ENCODE assay signal across 28 cellular contexts in the genomic region with DNA sequence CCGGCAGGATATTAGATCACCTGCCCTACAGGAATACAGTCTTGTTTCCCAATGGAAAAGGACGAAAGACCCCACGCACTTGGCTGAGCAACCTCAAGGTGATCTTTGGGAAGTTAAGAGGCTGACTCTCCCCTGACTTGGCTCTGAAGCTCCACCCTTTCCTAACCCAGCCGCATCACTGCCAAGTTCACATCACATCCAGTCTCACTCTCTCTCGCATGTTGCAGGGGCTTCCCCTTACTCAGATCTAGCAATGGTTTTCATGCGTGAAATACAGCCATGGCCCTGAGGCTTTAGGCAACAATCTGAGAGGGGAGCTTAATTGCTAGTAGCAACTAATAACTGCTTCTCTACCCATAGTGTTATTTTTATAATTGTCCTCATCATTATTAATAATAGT.
A peak's percentile ranks its signal among the peaks of the same experiment; 100 is the strongest.
DNase-seq lines count a peak whose midpoint lies in the region; ATAC-seq, FAIRE-seq and TF ChIP-seq lines count a peak whose summit lies in the region.
"Had no signal": no experiment of that assay in that cellular context is flagged by ENCODE, and none has a peak within 500 bp of the region (broad histone marks: within the 10 kb centered on the region; RNA-seq: fewer than 3 reads in every experiment).

No MANE protein-coding gene starts in this region.

- no peak overlapping the region for H2AFZ ChIP-seq in K562 (ENCODE audit: low read depth, low read length)

- no peak for TF ChIP-seq CTCF in K562 (IDR thresholded peaks at IDR 0.05 in 2 of 3, conservative IDR thresholded peaks at IDR 0.05 in 1 of 3; ENCODE audit: insufficient read depth in 2 of 3, low read depth in 1 of 3, low read length in 3 of 3)

- H3K36me3 ChIP-seq in K562 (ENCODE audit: control insufficient read depth, insufficient read depth, low read length) = peaks cover 59% of the 10 kb centered on the region; the same call in 2 of the 3 replicates
- H3K36me3 ChIP-seq: colonic mucosa had no signal

- no peak overlapping the region for H3K27ac ChIP-seq in K562 (ENCODE audit: extremely low read depth, low read depth, low read length)
- H3K27ac ChIP-seq: colonic mucosa, testis had no signal

- no peaks in the 10 kb centered on the region for H3K4me1 Mint-ChIP-seq in stimulated activated effector memory CD8-positive, alpha-beta T cell treated with anti-CD3 and anti-CD28 coated beads, Interleukin-12 subunit alpha, Interleukin-12 subunit beta, amount 100 ng/mL, for 72 hours
- H3K4me1 Mint-ChIP-seq: immature natural killer cell had no signal

- BruUV-seq in K562 (replicated peaks; lab: Mats Ljungman, UMichigan) = no TSS peak

- peaks cover 100% of the 10 kb centered on the region for H3K36me3 Mint-ChIP-seq in stimulated activated effector memory CD8-positive, alpha-beta T cell treated with anti-CD3 and anti-CD28 coated beads, Interleukin-12 subunit alpha, Interleukin-12 subunit beta, amount 100 ng/mL, for 72 hours

- no peak overlapping the region for H3K9ac ChIP-seq in K562 (ENCODE audit: insufficient read depth in 1 of 2, low read depth in 2 of 2, low read length in 2 of 2)

- WGBS in K562 (ENCODE audit: insufficient coverage, low coverage, missing lambda C conversion rate) = 86% methylated on average over 4 of the region's 6 CpGs

- H3K9me3 Mint-ChIP-seq in stimulated activated effector memory CD8-positive, alpha-beta T cell treated with anti-CD3 and anti-CD28 coated beads, Interleukin-12 subunit alpha, Interleukin-12 subunit beta, amount 100 ng/mL, for 72 hours = no peaks in the 10 kb centered on the region
- H3K9me3 Mint-ChIP-seq: immature natural killer cell, nephron had no signal

- TF ChIP-seq EP300 in K562 (IDR thresholded peaks at IDR 0.05; ENCODE audit: low read length) = no peak

- peak; percentile 9 to 13 for DNase-seq in activated CD4-positive, alpha-beta T cell treated with anti-CD3 and anti-CD28 coated beads, Interleukin-2, amount 50 U/mL, for 48 hours
- DNase-seq in activated CD4-positive, alpha-beta T cell treated with anti-CD3 and anti-CD28 coated beads for 4 hours = no peak
- DNase-seq in K562 (ENCODE audit: extremely low read depth in 1 of 4, low spot score in 3 of 4) = no peak
- no peak for DNase-seq in stimulated activated effector memory CD8-positive, alpha-beta T cell treated with anti-CD3 and anti-CD28 coated beads, Interleukin-12 subunit alpha, Interleukin-12 subunit beta, amount 100 ng/mL, for 72 hours (ENCODE audit: low spot score in 2 of 2)
- no peak for DNase-seq in SKM-1 treated with dmso at 0.1 percent for 144 hours (lab: John Stamatoyannopoulos, UW; ENCODE audit: unreplicated experiment)
- DNase-seq in NCI-H2081 (lab: John Stamatoyannopoulos, UW) = no peak
- DNase-seq: activated naive CD4-positive, alpha-beta T cell treated with anti-CD3 and anti-CD28 coated beads, Interleukin-2, amount 50 U/mL, for 16 hours; anterior cingulate cortex; colonic mucosa; effector CD8-positive, alpha-beta T cell; hypothalamus; immature natural killer cell; Karpas-422; left colon; NCI-H1417 treated with DMSO at 0.1 percent for 48 hours; NCI-H2081 treated with DMSO at 0.1 percent for 48 hours; NCI-H2227 treated with DMSO at 0.1 percent for 48 hours; NCI-H526; NK-92 treated with Interleukin-12 subunit alpha and Interleukin-12 subunit beta, amount 100 ng/mL, for 24 hours; Right ventricle myocardium superior; stimulated activated naive CD4-positive, alpha-beta T cell; testis had no signal

- ATAC-seq in HG02852 (IDR thresholded peaks at IDR 0.05; ENCODE audit: unreplicated experiment) (peak; percentile 47), K562 (no peak), HG03571 (IDR thresholded peaks at IDR 0.05; ENCODE audit: unreplicated experiment) (no peak)
- ATAC-seq in stimulated activated effector memory CD8-positive, alpha-beta T cell treated with anti-CD3 and anti-CD28 coated beads, Interleukin-12 subunit alpha, Interleukin-12 subunit beta, amount 100 ng/mL, for 72 hours = peak; percentile 47
- ATAC-seq: left colon, Panc1 had no signal

- no peak for TF ChIP-seq POLR2A in K562 (conservative IDR thresholded peaks at IDR 0.05)

- H3K4me2 ChIP-seq in K562 (ENCODE audit: insufficient read depth, low read length) = no peak overlapping the region

- H3K27me3 ChIP-seq in K562 (ENCODE audit: control insufficient read depth in 2 of 2, insufficient read depth in 2 of 2, low read length in 2 of 2) = no peaks in the 10 kb centered on the region
- H3K27me3 ChIP-seq: colonic mucosa, testis had no signal

- in situ Hi-C loops in K562 (cut with MboI) = no loop called here

- CTCF ChIA-PET in K562 (lab: Yijun Ruan, JAX; ENCODE audit: low intra/inter-chr PET ratio) = no interaction called here

- H3K27ac Mint-ChIP-seq in stimulated activated effector memory CD8-positive, alpha-beta T cell treated with anti-CD3 and anti-CD28 coated beads, Interleukin-12 subunit alpha, Interleukin-12 subunit beta, amount 100 ng/mL, for 72 hours = no peak overlapping the region
- H3K27ac Mint-ChIP-seq: nephron had no signal

- H3K4me1 ChIP-seq in K562 (replicated peaks in 1 of 2; ENCODE audit: control insufficient read depth in 2 of 2, insufficient read depth in 2 of 2, low read length in 2 of 2) = no peaks in the 10 kb centered on the region
- H3K4me1 ChIP-seq: colonic mucosa, testis had no signal

- H3K9me1 ChIP-seq in K562 (ENCODE audit: control insufficient read depth, insufficient read depth, low read length) = no peaks in the 10 kb centered on the region

- TF ChIP-seq RAD21 in K562 (CRISPR knock-in tag; conservative IDR thresholded peaks at IDR 0.05 in 1 of 2, IDR thresholded peaks at IDR 0.05 in 1 of 2) = no peak

- H3K4me3 Mint-ChIP-seq in stimulated activated effector memory CD8-positive, alpha-beta T cell treated with anti-CD3 and anti-CD28 coated beads, Interleukin-12 subunit alpha, Interleukin-12 subunit beta, amount 100 ng/mL, for 72 hours = no peak overlapping the region
- H3K4me3 Mint-ChIP-seq: immature natural killer cell, nephron had no signal

- no peaks in the 10 kb centered on the region for H3K9me3 ChIP-seq in K562 (replicated peaks; ENCODE audit: control insufficient read depth, insufficient read depth, low read depth, low read length)
- H3K9me3 ChIP-seq: colonic mucosa, testis had no signal

- H3K4me3 ChIP-seq in K562 = no peak overlapping the region
- H3K4me3 ChIP-seq: colonic mucosa, testis had no signal

- H3K79me2 ChIP-seq in K562 (ENCODE audit: control insufficient read depth, insufficient read depth, low read length) = no peaks in the 10 kb centered on the region

- intact Hi-C loops in K562 (cut with micrococcal nuclease) = no loop called here

- POLR2A ChIA-PET in K562 (lab: Yijun Ruan, JAX) = interaction anchor here (0.7 kb wide), 1 partner anchor 311 kb away, joined by 3 read pairs; no protein-coding TSS in a partner anchor

- no peaks in the 10 kb centered on the region for H4K20me1 ChIP-seq in K562 (replicated peaks; ENCODE audit: control insufficient read depth, insufficient read depth, low read length)

- peak; percentile 26 for FAIRE-seq in K562 (lab: Jason Lieb, UNC)
- FAIRE-seq: A204.1, GM12892 had no signal

TF ChIP-seq in K562, 482 proteins besides CTCF, POLR2A, EP300 and RAD21:
- TF ChIP-seq CBX3 (IDR thresholded peaks at IDR 0.05; ENCODE audit: borderline replicate concordance in 1 of 2, low read length in 2 of 2) = no peak
- TF ChIP-seq, protein P1, sequence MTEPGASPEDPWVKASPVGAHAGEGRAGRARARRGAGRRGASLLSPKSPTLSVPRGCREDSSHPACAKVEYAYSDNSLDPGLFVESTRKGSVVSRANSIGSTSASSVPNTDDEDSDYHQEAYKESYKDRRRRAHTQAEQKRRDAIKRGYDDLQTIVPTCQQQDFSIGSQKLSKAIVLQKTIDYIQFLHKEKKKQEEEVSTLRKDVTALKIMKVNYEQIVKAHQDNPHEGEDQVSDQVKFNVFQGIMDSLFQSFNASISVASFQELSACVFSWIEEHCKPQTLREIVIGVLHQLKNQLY (CRISPR knock-in tag; conservative IDR thresholded peaks at IDR 0.05) = no peak
- TF ChIP-seq, protein P2, sequence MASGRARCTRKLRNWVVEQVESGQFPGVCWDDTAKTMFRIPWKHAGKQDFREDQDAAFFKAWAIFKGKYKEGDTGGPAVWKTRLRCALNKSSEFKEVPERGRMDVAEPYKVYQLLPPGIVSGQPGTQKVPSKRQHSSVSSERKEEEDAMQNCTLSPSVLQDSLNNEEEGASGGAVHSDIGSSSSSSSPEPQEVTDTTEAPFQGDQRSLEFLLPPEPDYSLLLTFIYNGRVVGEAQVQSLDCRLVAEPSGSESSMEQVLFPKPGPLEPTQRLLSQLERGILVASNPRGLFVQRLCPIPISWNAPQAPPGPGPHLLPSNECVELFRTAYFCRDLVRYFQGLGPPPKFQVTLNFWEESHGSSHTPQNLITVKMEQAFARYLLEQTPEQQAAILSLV (tag; IDR thresholded peaks at IDR 0.05) = no peak
- TF ChIP-seq ZNF766 (CRISPR knock-in tag; conservative IDR thresholded peaks at IDR 0.05) = no peak
TF ChIP-seq in K562: peak in this region for 0.

Comparison
In these comparisons a context has a peak if more than half of its experiments do, and no peak if none do; other contexts are left out.
1. DNase-seq: peak in activated CD4-positive, alpha-beta T cell treated with anti-CD3 and anti-CD28 coated beads, Interleukin-2, amount 50 U/mL, for 48 hours (2 of 2); none in activated CD4-positive, alpha-beta T cell treated with anti-CD3 and anti-CD28 coated beads for 4 hours (0 of 2), K562 (0 of 4), stimulated activated effector memory CD8-positive, alpha-beta T cell treated with anti-CD3 and anti-CD28 coated beads, Interleukin-12 subunit alpha, Interleukin-12 subunit beta, amount 100 ng/mL, for 72 hours (0 of 2), SKM-1 treated with dmso at 0.1 percent for 144 hours (single experiment) and NCI-H2081 (0 of 2).
2. ATAC-seq: peak in HG02852 (single experiment) and stimulated activated effector memory CD8-positive, alpha-beta T cell treated with anti-CD3 and anti-CD28 coated beads, Interleukin-12 subunit alpha, Interleukin-12 subunit beta, amount 100 ng/mL, for 72 hours (single experiment); none in K562 (single experiment) and HG03571 (single experiment).